In the genomic region with DNA sequence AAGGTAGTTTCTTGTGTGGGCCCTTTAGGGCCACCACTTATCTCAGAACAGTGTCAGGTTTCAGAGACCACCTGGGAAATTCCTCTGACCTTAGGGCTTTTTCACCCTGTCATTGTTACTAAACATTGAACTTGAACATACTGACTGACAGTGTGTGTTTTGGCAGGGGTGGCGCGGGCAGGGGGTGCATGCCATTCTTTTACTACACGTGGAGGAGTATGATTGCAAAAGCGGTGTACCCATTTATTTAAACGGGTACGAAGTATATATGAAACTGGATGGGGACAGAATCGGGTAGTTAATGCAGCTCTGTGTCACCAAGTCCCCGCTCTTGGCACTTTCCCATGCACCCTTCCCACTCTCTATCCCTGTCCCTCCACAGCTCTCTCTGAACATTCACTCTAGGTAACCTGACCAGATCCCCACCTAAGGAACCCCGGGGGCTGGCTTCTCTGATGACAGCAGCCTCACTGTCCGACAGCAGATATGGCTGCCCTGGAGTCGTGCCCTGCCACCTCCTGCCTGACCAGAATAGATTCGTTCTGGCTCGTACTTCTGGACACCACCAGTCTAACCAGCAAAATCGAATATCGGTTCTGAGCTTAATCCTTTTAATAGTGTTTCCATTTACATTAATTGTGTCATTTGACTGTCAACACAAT, we compare ENCODE assay signal across 23 cellular contexts. TPM values are rescaled to one million over a fixed set of nuclear protein-coding genes. Genes with fewer than 3 reads are reported as not detected.
A peak's percentile ranks its signal among the peaks of the same experiment; 100 is the strongest.
DNase-seq lines count a peak whose midpoint lies in the region; ATAC-seq and TF ChIP-seq lines count a peak whose summit lies in the region.
"Had no signal": no experiment of that assay in that cellular context is flagged by ENCODE, and none has a peak within 500 bp of the region (broad histone marks: within the 10 kb centered on the region; RNA-seq: fewer than 3 reads in every experiment).

No MANE protein-coding gene starts in this region.

- ATAC-seq in GM18505 (IDR thresholded peaks at IDR 0.05; ENCODE audit: unreplicated experiment) = no peak
- ATAC-seq: CD8-positive, alpha-beta T cell had no signal

- no peaks in the 10 kb centered on the region for H3K27me3 ChIP-seq in Caco-2 (replicated peaks; ENCODE audit: control insufficient read depth, insufficient read depth, low read length)
- no peaks in the 10 kb centered on the region for H3K27me3 ChIP-seq in WERI-Rb-1 (ENCODE audit: insufficient read depth, low read depth, severe bottlenecking)
- H3K27me3 ChIP-seq in dorsolateral prefrontal cortex = no peaks in the 10 kb centered on the region
- H3K27me3 ChIP-seq in Peyer's patch = no peaks in the 10 kb centered on the region

- no peak for TF ChIP-seq POLR2A in GM18505 (IDR thresholded peaks at IDR 0.05; ENCODE audit: borderline replicate concordance, extremely low read depth, insufficient read depth, insufficient read length)
- TF ChIP-seq POLR2A in Peyer's patch (IDR thresholded peaks at IDR 0.05) = no peak

- CTCF ChIA-PET in Caco-2 (lab: Charles Lee) = no interaction called here

- H3K36me3 Mint-ChIP-seq in Caco-2 (ENCODE audit: insufficient read depth, unreplicated experiment) (no peaks in the 10 kb centered on the region), progenitor cell of endocrine pancreas (ENCODE audit: insufficient read depth) (peaks cover 3% of the 10 kb centered on the region)
- H3K36me3 Mint-ChIP-seq: CD8-positive, alpha-beta T cell had no signal

- H3K36me3 ChIP-seq in Caco-2 (ENCODE audit: control insufficient read depth, insufficient read depth, low read length) = no peaks in the 10 kb centered on the region
- H3K36me3 ChIP-seq in WERI-Rb-1 = peaks cover 7% of the 10 kb centered on the region; the same call in 1 of the 2 replicates
- no peaks in the 10 kb centered on the region for H3K36me3 ChIP-seq in Peyer's patch

- peak overlapping the region; percentile 24 for H3K27ac Mint-ChIP-seq in Caco-2 (ENCODE audit: unreplicated experiment)
- peak overlapping the region; percentile 41 for H3K27ac Mint-ChIP-seq in progenitor cell of endocrine pancreas
- H3K27ac Mint-ChIP-seq: B cell; CD8-positive, alpha-beta T cell had no signal

- intact Hi-C loops in Caco-2 (cut with micrococcal nuclease; ENCODE audit: unreplicated experiment) (no loop called here), dorsolateral prefrontal cortex (cut with DNase I) (no loop called here)

- POLR2A ChIA-PET in Caco-2 (lab: Charles Lee) = no interaction called here

- H3K4me3 ChIP-seq in Caco-2 (ENCODE audit: low read depth, low read length) (no peak overlapping the region), WERI-Rb-1 (ENCODE audit: low read depth, low read length) (no peak overlapping the region), dorsolateral prefrontal cortex (peak overlapping the region in 3 of 59 donors; percentile 0 to 5 (median 1)), Peyer's patch (no peak overlapping the region)
- H3K4me3 ChIP-seq: GM23248, SK-N-MC had no signal

- H3K4me1 Mint-ChIP-seq in Caco-2 (ENCODE audit: low read depth, unreplicated experiment) (peaks cover 48% of the 10 kb centered on the region), progenitor cell of endocrine pancreas (ENCODE audit: low read depth) (peaks cover 41% of the 10 kb centered on the region)
- H3K4me1 Mint-ChIP-seq: B cell had no signal

- peaks cover 78% of the 10 kb centered on the region for H3K4me1 ChIP-seq in Caco-2
- no peaks in the 10 kb centered on the region for H3K4me1 ChIP-seq in Peyer's patch

- H3K9me3 ChIP-seq in Caco-2 (peaks cover 12% of the 10 kb centered on the region), WERI-Rb-1 (ENCODE audit: severe bottlenecking) (peaks cover 6% of the 10 kb centered on the region), Peyer's patch (no peaks in the 10 kb centered on the region)

- H3K4me3 Mint-ChIP-seq in Caco-2 (ENCODE audit: unreplicated experiment) = no peak overlapping the region
- no peak overlapping the region for H3K4me3 Mint-ChIP-seq in progenitor cell of endocrine pancreas (ENCODE audit: low read depth)
- H3K4me3 Mint-ChIP-seq: B cell; CD8-positive, alpha-beta T cell had no signal

- DNase-seq in Caco-2 (no peak), WERI-Rb-1 (peak; percentile 25), dorsolateral prefrontal cortex (peak in 1 of 10 donors; percentile 49), progenitor cell of endocrine pancreas (ENCODE audit: low spot score, unreplicated experiment) (no peak), DMS53 (lab: John Stamatoyannopoulos, UW) (no peak), Peyer's patch (no peak)
- DNase-seq: CD8-positive, alpha-beta T cell; DND-41; GM23248; H7; NCI-H1048; NCI-H1417; NCI-H1694; NCI-H2029 treated with DMSO at 0.1 percent for 48 hours; NCI-H446 treated with DMSO at 0.1 percent for 48 hours; NCI-H526 treated with DMSO at 0.1 percent for 48 hours; SHP77 treated with DMSO at 0.1 percent for 48 hours had no signal

- H3K27ac ChIP-seq in WERI-Rb-1 (peak overlapping the region; percentile 96), dorsolateral prefrontal cortex (peak overlapping the region in 44 of 59 donors; percentile 4 to 79 (median 62)), Peyer's patch (no peak overlapping the region)
- H3K27ac ChIP-seq: C4-2B, GM23248, RWPE1, SK-N-MC had no signal

- H3K27me3 Mint-ChIP-seq in Caco-2 (ENCODE audit: insufficient read depth, unreplicated experiment) (no peaks in the 10 kb centered on the region), progenitor cell of endocrine pancreas (peaks cover 8% of the 10 kb centered on the region)

- H3K9me3 Mint-ChIP-seq in Caco-2 (ENCODE audit: unreplicated experiment) (no peaks in the 10 kb centered on the region), progenitor cell of endocrine pancreas (ENCODE audit: low read depth) (peaks cover 5% of the 10 kb centered on the region)
- H3K9me3 Mint-ChIP-seq: CD8-positive, alpha-beta T cell had no signal

- TF ChIP-seq CTCF in Caco-2 (IDR thresholded peaks at IDR 0.05; ENCODE audit: insufficient read depth in 1 of 2, low read depth in 1 of 2, low read length in 1 of 2, severe bottlenecking in 1 of 2, unreplicated experiment in 1 of 2) = no peak
- no peak for TF ChIP-seq CTCF in WERI-Rb-1 (IDR thresholded peaks at IDR 0.05; ENCODE audit: low read depth, low read length)
- TF ChIP-seq CTCF in dorsolateral prefrontal cortex (IDR thresholded peaks at IDR 0.05 in 54 of 56, conservative IDR thresholded peaks at IDR 0.05 in 2 of 56; ENCODE audit: low read depth in 1 of 56, partially characterized antibody in 56 of 56) = no peak
- TF ChIP-seq CTCF in progenitor cell of endocrine pancreas (IDR thresholded peaks at IDR 0.05; ENCODE audit: unreplicated experiment) = no peak
- TF ChIP-seq CTCF in Peyer's patch (IDR thresholded peaks at IDR 0.05) = no peak

- BruUV-seq in Caco-2 (replicated peaks; lab: Mats Ljungman, UMichigan) = no TSS peak

RNA-seq across cellular contexts. Expression of a gene that starts 51.3 kb away (rescaled TPM):
- total RNA-seq in Caco-2 (2022) (1.3 and 1.6 TPM in 2 replicates), dorsolateral prefrontal cortex (100 to 1,000 TPM; 229 to 728 (median 364) TPM), progenitor cell of endocrine pancreas (6.9 and 8.3 TPM in 2 replicates), Peyer's patch (10 to 100 TPM in 2 of 4 donors, 1 to 10 TPM in 2; 3.2 to 90.0 (median 13.2) TPM)
- total RNA-seq: CD8-positive, alpha-beta T cell; HT-29 had no signal

Comparison
In these comparisons a context has a peak if more than half of its experiments do, and no peak if none do; other contexts are left out.
1. H3K27ac ChIP-seq: peak in WERI-Rb-1 (single experiment) and dorsolateral prefrontal cortex (44 of 59); none in Peyer's patch (0 of 4).